Comparison of ENCODE assay signal across 21 cellular contexts in genomic region chr3:187957209-187957981, GRCh38.
DNase-seq lines count a peak whose midpoint lies in the region; ATAC-seq and TF ChIP-seq lines count a peak whose summit lies in the region.
"Had no signal": no experiment of that assay in that cellular context is flagged by ENCODE, and none has a peak within 500 bp of the region (broad histone marks: within the 10 kb centered on the region; RNA-seq: fewer than 3 reads in every experiment).

No MANE protein-coding gene starts in this region.

- no peak overlapping the region for H2BK120ac ChIP-seq in mesenchymal stem cell (ENCODE audit: low read depth, low read length)

- H3K9me3 ChIP-seq in mesenchymal stem cell (ENCODE audit: control insufficient read depth, low read length) (no peaks in the 10 kb centered on the region), transverse colon (no peaks in the 10 kb centered on the region)
- H3K9me3 ChIP-seq: ascending aorta, MG63, pancreas, uterus had no signal

- intact Hi-C loops in natural killer cell (cut with micrococcal nuclease) (no loop called here), transverse colon (cut with DNase I; ENCODE audit: low total_unique reads) (no loop called here)
- intact Hi-C loops in activated T-helper 2 cell treated with anti-CD3 and anti-CD28 coated beads, Interferon-gamma antibody, Interleukin-2, Interleukin-4, amounts not matched to agents 10 μg/mL and 5 μg/mL and 100 μg/mL, durations not matched to agents 14 hours and 24 hours and 36 hours (cut with micrococcal nuclease), result no loop called here

- H3K36me3 ChIP-seq in mesenchymal stem cell (ENCODE audit: control insufficient read depth in 1 of 2, insufficient read depth in 2 of 2, low read depth in 1 of 2, low read length in 2 of 2) (no peaks in the 10 kb centered on the region), transverse colon (no peaks in the 10 kb centered on the region)
- H3K36me3 ChIP-seq: ascending aorta, MG63, pancreas, uterus had no signal

- H3K4me3 ChIP-seq in mesenchymal stem cell (ENCODE audit: insufficient read depth in 1 of 2, low read depth in 1 of 2, low read length in 2 of 2) (no peak overlapping the region), transverse colon (no peak overlapping the region)
- H3K4me3 ChIP-seq: ascending aorta, MG63, pancreas, uterus had no signal

- H4K91ac ChIP-seq in mesenchymal stem cell (ENCODE audit: low read length), result peak overlapping the region; percentile 56

- DNase-seq in natural killer cell treated with Interleukin-12 subunit alpha and Interleukin-12 subunit beta and Interleukin-15 and Interleukin-18, amount 100 ng/mL, for 72 hours (ENCODE audit: low spot score), result no peak
- no peak for DNase-seq in natural killer cell
- DNase-seq in activated T-helper 2 cell treated with anti-CD3 and anti-CD28 coated beads, Interferon-gamma antibody, Interleukin-2, Interleukin-4, amounts not matched to agents 10 μg/mL and 5 μg/mL and 100 μg/mL, durations not matched to agents 14 hours and 24 hours and 36 hours (ENCODE audit: low spot score), result no peak
- DNase-seq in mesenchymal stem cell, result no peak
- DNase-seq in transverse colon, result peak; percentile 35
- DNase-seq in anterior cingulate cortex (lab: John Stamatoyannopoulos, UW), result no peak
- DNase-seq in NCI-H187 (lab: John Stamatoyannopoulos, UW), result no peak
- no peak for DNase-seq in AG08395 (ENCODE audit: low spot score)
- DNase-seq: activated gamma-delta T cell treated with Interleukin-2 at 50 U/mL for 16 hours; HCEC 1CT; hippocampal formation; left cardiac atrium; MG63; NCI-H1694; NCI-H446 treated with DMSO at 0.1 percent for 48 hours; pancreas; stimulated activated naive CD4-positive, alpha-beta T cell; T-cell; uterus had no signal

- H3K14ac ChIP-seq in mesenchymal stem cell (ENCODE audit: low read length in 2 of 2), result no peak overlapping the region

- H4K8ac ChIP-seq in mesenchymal stem cell (ENCODE audit: low read length), result no peak overlapping the region

- H3K23ac ChIP-seq in mesenchymal stem cell (ENCODE audit: low read length in 2 of 2), result no peak overlapping the region

- peak overlapping the region in 1 of 2 experiments; percentile 58 for H3K4ac ChIP-seq in mesenchymal stem cell (ENCODE audit: low read depth in 1 of 2, low read length in 2 of 2)

- TF ChIP-seq CTCF in natural killer cell (IDR thresholded peaks at IDR 0.05) (no peak), transverse colon (IDR thresholded peaks at IDR 0.05) (no peak)

- 89% methylated on average over 4 of the region's 4 CpGs for WGBS in mesenchymal stem cell
- 84 to 88% methylated on average over 4 of the region's 4 CpGs for WGBS in transverse colon (ENCODE audit: low coverage in 1 of 2), 2 donors

- H3K27ac Mint-ChIP-seq in natural killer cell treated with Interleukin-12 subunit alpha and Interleukin-12 subunit beta and Interleukin-15 and Interleukin-18, amount 100 ng/mL, for 72 hours, result peak overlapping the region; percentile 7 to 8
- H3K27ac Mint-ChIP-seq in natural killer cell, result no peak overlapping the region
- peak overlapping the region; percentile 47 for H3K27ac Mint-ChIP-seq in activated T-helper 2 cell treated with anti-CD3 and anti-CD28 coated beads, Interferon-gamma antibody, Interleukin-2, Interleukin-4, amounts not matched to agents 10 μg/mL and 5 μg/mL and 100 μg/mL, durations not matched to agents 14 hours and 24 hours and 36 hours
- H3K27ac Mint-ChIP-seq: WTC11 had no signal

- no peak for TF ChIP-seq POLR2A in transverse colon (IDR thresholded peaks at IDR 0.05)

- H3K27ac ChIP-seq in mesenchymal stem cell (ENCODE audit: low read length, poor library complexity, severe bottlenecking), result no peak overlapping the region
- H3K27ac ChIP-seq in transverse colon, result no peak overlapping the region
- H3K27ac ChIP-seq: ascending aorta, pancreas, uterus had no signal

- no peak overlapping the region for H3K9ac ChIP-seq in mesenchymal stem cell (ENCODE audit: low read length)

- no peak overlapping the region for H3K18ac ChIP-seq in mesenchymal stem cell (ENCODE audit: low read depth in 1 of 2, low read length in 2 of 2)

- H2AK5ac ChIP-seq in mesenchymal stem cell (ENCODE audit: low read length, severe bottlenecking), result peak overlapping the region; percentile 57

- no peak overlapping the region for H2BK15ac ChIP-seq in mesenchymal stem cell (ENCODE audit: low read depth, poor library complexity, severe bottlenecking)

- no peak overlapping the region for H3K4me2 ChIP-seq in mesenchymal stem cell (ENCODE audit: low read length, poor library complexity, severe bottlenecking)

- H2AFZ ChIP-seq in mesenchymal stem cell (ENCODE audit: low read depth, low read length), result no peak overlapping the region

- H3K27me3 Mint-ChIP-seq in natural killer cell treated with Interleukin-12 subunit alpha and Interleukin-12 subunit beta and Interleukin-15 and Interleukin-18, amount 100 ng/mL, for 72 hours, result no peaks in the 10 kb centered on the region
- no peaks in the 10 kb centered on the region for H3K27me3 Mint-ChIP-seq in natural killer cell (ENCODE audit: low read depth in 2 of 2)
- H3K27me3 Mint-ChIP-seq in activated T-helper 2 cell treated with anti-CD3 and anti-CD28 coated beads, Interferon-gamma antibody, Interleukin-2, Interleukin-4, amounts not matched to agents 10 μg/mL and 5 μg/mL and 100 μg/mL, durations not matched to agents 14 hours and 24 hours and 36 hours (ENCODE audit: low read depth), result no peaks in the 10 kb centered on the region
- H3K27me3 Mint-ChIP-seq: T-cell had no signal

- H3K27me3 ChIP-seq in mesenchymal stem cell (ENCODE audit: control insufficient read depth in 1 of 2, insufficient read depth in 1 of 2, low read length in 2 of 2) (no peaks in the 10 kb centered on the region), transverse colon (no peaks in the 10 kb centered on the region)
- H3K27me3 ChIP-seq: ascending aorta, MG63, pancreas, uterus had no signal

- no peaks in the 10 kb centered on the region for H3K79me1 ChIP-seq in mesenchymal stem cell (replicated peaks; ENCODE audit: low read length, poor library complexity, severe bottlenecking)

- no peak overlapping the region for H3K4me3 Mint-ChIP-seq in natural killer cell treated with Interleukin-12 subunit alpha and Interleukin-12 subunit beta and Interleukin-15 and Interleukin-18, amount 100 ng/mL, for 72 hours
- H3K4me3 Mint-ChIP-seq in natural killer cell, result no peak overlapping the region
- no peak overlapping the region for H3K4me3 Mint-ChIP-seq in activated T-helper 2 cell treated with anti-CD3 and anti-CD28 coated beads, Interferon-gamma antibody, Interleukin-2, Interleukin-4, amounts not matched to agents 10 μg/mL and 5 μg/mL and 100 μg/mL, durations not matched to agents 14 hours and 24 hours and 36 hours (ENCODE audit: low read depth)
- H3K4me3 Mint-ChIP-seq: WTC11 had no signal

- peak overlapping the region in 1 of 2 experiments; percentile 48 for H2BK12ac ChIP-seq in mesenchymal stem cell (ENCODE audit: low read length in 2 of 2)

- in situ Hi-C loops in transverse colon (cut with MboI; ENCODE audit: low pct_ligation_motif_present in 1 of 4, low pct_unique_long_range_greater_than_20kb in 1 of 4, low sequenced_read_pairs in 3 of 4), result no loop called here

- peaks cover 40 to 45% of the 10 kb centered on the region in 2 donors for H3K4me1 Mint-ChIP-seq in natural killer cell treated with Interleukin-12 subunit alpha and Interleukin-12 subunit beta and Interleukin-15 and Interleukin-18, amount 100 ng/mL, for 72 hours (ENCODE audit: low read depth in 2 of 2)
- H3K4me1 Mint-ChIP-seq in natural killer cell, result peaks cover 59 to 65% of the 10 kb centered on the region in 2 donors
- H3K4me1 Mint-ChIP-seq in activated T-helper 2 cell treated with anti-CD3 and anti-CD28 coated beads, Interferon-gamma antibody, Interleukin-2, Interleukin-4, amounts not matched to agents 10 μg/mL and 5 μg/mL and 100 μg/mL, durations not matched to agents 14 hours and 24 hours and 36 hours (ENCODE audit: low read depth), result peaks cover 48% of the 10 kb centered on the region

- H3K4me1 ChIP-seq in mesenchymal stem cell (ENCODE audit: control insufficient read depth, insufficient read depth, low read depth, low read length) (peaks cover 10% of the 10 kb centered on the region), transverse colon (peaks cover 0 to 21% (median 9%) of the 10 kb centered on the region in 4 donors)
- H3K4me1 ChIP-seq: ascending aorta, pancreas, uterus had no signal

- H3K9me3 Mint-ChIP-seq in natural killer cell treated with Interleukin-12 subunit alpha and Interleukin-12 subunit beta and Interleukin-15 and Interleukin-18, amount 100 ng/mL, for 72 hours, result peaks cover 3% of the 10 kb centered on the region
- H3K9me3 Mint-ChIP-seq in natural killer cell, result no peaks in the 10 kb centered on the region
- H3K9me3 Mint-ChIP-seq in activated T-helper 2 cell treated with anti-CD3 and anti-CD28 coated beads, Interferon-gamma antibody, Interleukin-2, Interleukin-4, amounts not matched to agents 10 μg/mL and 5 μg/mL and 100 μg/mL, durations not matched to agents 14 hours and 24 hours and 36 hours, result no peaks in the 10 kb centered on the region
- H3K9me3 Mint-ChIP-seq: T-cell, WTC11 had no signal

- no peak for ATAC-seq in natural killer cell treated with Interleukin-12 subunit alpha and Interleukin-12 subunit beta and Interleukin-15 and Interleukin-18, amount 100 ng/mL, for 72 hours
- no peak for ATAC-seq in natural killer cell
- ATAC-seq: pancreas, WTC11 had no signal

- TF ChIP-seq EP300 in transverse colon (IDR thresholded peaks at IDR 0.05; ENCODE audit: low read depth), result no peak

- H2BK5ac ChIP-seq in mesenchymal stem cell (ENCODE audit: low read depth, low read length, poor library complexity, severe bottlenecking), result no peak overlapping the region

- no peaks in the 10 kb centered on the region for H3K36me3 Mint-ChIP-seq in natural killer cell treated with Interleukin-12 subunit alpha and Interleukin-12 subunit beta and Interleukin-15 and Interleukin-18, amount 100 ng/mL, for 72 hours
- no peaks in the 10 kb centered on the region for H3K36me3 Mint-ChIP-seq in natural killer cell
- peaks cover 4% of the 10 kb centered on the region for H3K36me3 Mint-ChIP-seq in activated T-helper 2 cell treated with anti-CD3 and anti-CD28 coated beads, Interferon-gamma antibody, Interleukin-2, Interleukin-4, amounts not matched to agents 10 μg/mL and 5 μg/mL and 100 μg/mL, durations not matched to agents 14 hours and 24 hours and 36 hours (ENCODE audit: low read depth)
- H3K36me3 Mint-ChIP-seq: T-cell, WTC11 had no signal

Comparison
In these comparisons a context has a peak if more than half of its experiments do, and no peak if none do; other contexts are left out.
1. H3K27ac Mint-ChIP-seq: peak in natural killer cell treated with Interleukin-12 subunit alpha and Interleukin-12 subunit beta and Interleukin-15 and Interleukin-18, amount 100 ng/mL, for 72 hours (2 of 2) and activated T-helper 2 cell treated with anti-CD3 and anti-CD28 coated beads, Interferon-gamma antibody, Interleukin-2, Interleukin-4, amounts not matched to agents 10 μg/mL and 5 μg/mL and 100 μg/mL, durations not matched to agents 14 hours and 24 hours and 36 hours (single experiment); none in natural killer cell (0 of 2).